In the genomic region with DNA sequence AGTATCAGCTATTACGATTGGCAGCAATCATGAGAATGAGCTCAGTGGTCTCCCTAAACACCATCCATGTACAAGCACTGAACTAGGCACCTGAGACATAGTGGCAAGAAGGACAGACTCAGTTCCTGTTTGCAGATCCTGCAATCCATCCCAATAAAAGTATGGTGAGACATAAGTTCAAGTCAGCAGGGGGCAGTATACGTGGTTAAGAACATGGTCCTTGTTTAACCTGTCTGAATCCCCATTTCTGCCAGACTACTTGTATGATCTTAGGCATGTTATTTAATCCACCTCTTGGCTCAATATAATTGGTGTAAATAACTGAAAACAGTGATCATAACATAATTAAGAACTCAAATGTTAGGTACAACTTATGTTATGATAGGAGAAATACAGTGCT, we compare ENCODE assay signal across 10 cellular contexts. TPM values are rescaled to one million over a fixed set of nuclear protein-coding genes. Genes with fewer than 3 reads are reported as not detected.
DNase-seq lines count a peak whose midpoint lies in the region; ATAC-seq, FAIRE-seq and TF ChIP-seq lines count a peak whose summit lies in the region.
"Had no signal": no experiment of that assay in that cellular context is flagged by ENCODE, and none has a peak within 500 bp of the region (broad histone marks: within the 10 kb centered on the region; RNA-seq: fewer than 3 reads in every experiment).

No MANE protein-coding gene starts in this region.

- H3K9me3 ChIP-seq in OCI-LY1 (ENCODE audit: low read length) (no peaks in the 10 kb centered on the region), stomach (peaks cover 0 to 7% (median 3%) of the 10 kb centered on the region in 4 donors)
- H3K9me3 ChIP-seq: neutrophil had no signal

- no peaks in the 10 kb centered on the region for H3F3A ChIP-seq in OCI-LY1 (ENCODE audit: insufficient read depth, low read length)

- H3K4me2 ChIP-seq in OCI-LY1 (ENCODE audit: low read length) = no peak overlapping the region

- POLR2A ChIA-PET in AG04449 (lab: Yijun Ruan, JAX) = no interaction called here

- no peak for ATAC-seq in left ventricle myocardium superior

- CTCF ChIA-PET in AG04449 (lab: Yijun Ruan, JAX) = interaction anchor here (1.0 to 2.4 kb wide), 5 partner anchors 10 to 42 kb away, joined by 3 to 11 read pairs (median 3); no protein-coding TSS in a partner anchor

- H3K4me1 ChIP-seq in OCI-LY1 (ENCODE audit: insufficient read depth, low read length, severe bottlenecking) = no peaks in the 10 kb centered on the region
- H3K4me1 ChIP-seq in stomach = no peaks in the 10 kb centered on the region

- H3K36me3 ChIP-seq in OCI-LY1 (ENCODE audit: insufficient read depth, low read length) (peaks cover 28% of the 10 kb centered on the region), stomach (peaks cover 4 to 25% (median 13%) of the 10 kb centered on the region in 4 donors)
- H3K36me3 ChIP-seq: neutrophil had no signal

- no peak for DNase-seq in AG04449 (ENCODE audit: low read depth, low spot score)
- DNase-seq in GM12892 (ENCODE audit: insufficient read length) = no peak
- DNase-seq in fibroblast of peridontal ligament (ENCODE audit: extremely low read depth) = peak; percentile 24
- no peak for DNase-seq in stomach
- DNase-seq in cerebellar nuclear complex (lab: John Stamatoyannopoulos, UW) = no peak
- no peak for DNase-seq in stimulated activated CD4-positive, alpha-beta T cell treated with anti-CD3 and anti-CD28 coated beads, Interleukin-12 subunit alpha, Interleukin-12 subunit beta, amount 100 ng/mL, for 4 hours
- no peak for DNase-seq in left ventricle myocardium superior
- DNase-seq: NCI-H1930 had no signal

- H2AFZ ChIP-seq in OCI-LY1 (ENCODE audit: low read length) = no peak overlapping the region

- H3K9ac ChIP-seq in OCI-LY1 (ENCODE audit: low read length) = no peak overlapping the region

- 79 to 91% (median 83%) methylated on average over 2 of the region's 2 CpGs for WGBS in stomach, 5 donors

- intact Hi-C loops in stomach (cut with DNase I; ENCODE audit: low total_unique reads) = no loop called here
- intact Hi-C loops in left ventricle myocardium superior (cut with micrococcal nuclease) = no loop called here

- H3K79me2 ChIP-seq in OCI-LY1 (ENCODE audit: insufficient read depth, low read length) = no peaks in the 10 kb centered on the region

- no peaks in the 10 kb centered on the region for H3K27me3 ChIP-seq in OCI-LY1 (ENCODE audit: insufficient read depth, low read length)
- no peaks in the 10 kb centered on the region for H3K27me3 ChIP-seq in stomach
- H3K27me3 ChIP-seq: neutrophil had no signal

- TF ChIP-seq CTCF in AG04449 (IDR thresholded peaks at IDR 0.05; ENCODE audit: insufficient read depth, low read length, missing control alignments) = peak; percentile 17
- peak; percentile 47; the same call in 1 of the 2 replicates for TF ChIP-seq CTCF in OCI-LY1 (IDR thresholded peaks at IDR 0.05; ENCODE audit: low read length)
- no peak for TF ChIP-seq CTCF in stomach (IDR thresholded peaks at IDR 0.05)

- H3K9me2 ChIP-seq in OCI-LY1 (ENCODE audit: low read depth, low read length) = no peaks in the 10 kb centered on the region

- H3K4me3 ChIP-seq in AG04449 (ENCODE audit: low read depth, low read length) (no peak overlapping the region), OCI-LY1 (ENCODE audit: low read depth, low read length, poor library complexity, severe bottlenecking) (no peak overlapping the region), stomach (no peak overlapping the region)

- FAIRE-seq in GM12892 (lab: Jason Lieb, UNC) = peak; percentile 9

- TF ChIP-seq POLR2A in GM12892 (IDR thresholded peaks at IDR 0.05; ENCODE audit: low read depth, low read length) = no peak
- no peak for TF ChIP-seq POLR2A in stomach (IDR thresholded peaks at IDR 0.05)

- no peak for TF ChIP-seq EP300 in stomach (IDR thresholded peaks at IDR 0.05)

- H4K20me1 ChIP-seq in OCI-LY1 (ENCODE audit: insufficient read depth, low read length) = no peaks in the 10 kb centered on the region

- no peak overlapping the region for H3K27ac ChIP-seq in OCI-LY1 (ENCODE audit: low read depth, low read length, poor library complexity, severe bottlenecking)
- no peak overlapping the region for H3K27ac ChIP-seq in stomach
- H3K27ac ChIP-seq: neutrophil had no signal

RNA-seq across cellular contexts. Expression of a gene that starts 33.2 kb away (rescaled TPM):
- 127 TPM for polyA plus RNA-seq in GM12892 (2012; ENCODE audit: missing spikeins)
- total RNA-seq in stomach (100 to 1,000 TPM in 4 of 5 donors, 10 to 100 TPM in 1; 84.3 to 320 (median 197) TPM), left ventricle myocardium superior (54.6 TPM)
- 10 to 100 TPM; 16.9 to 37.9 (median 24.1) TPM for polyA plus RNA-seq in stomach

RNA-seq across cellular contexts. Expression of a gene that starts 56.9 kb away (rescaled TPM):
- 9.7 TPM for polyA plus RNA-seq in GM12892 (2012; ENCODE audit: missing spikeins)
- 100 to 1,000 TPM in 1 of 5 donors, 10 to 100 TPM in 3, 1 to 10 TPM in 1; 9.4 to 235 (median 31.3) TPM for total RNA-seq in stomach
- 1 to 10 TPM; 2.6 to 5.3 (median 3.1) TPM for polyA plus RNA-seq in stomach
- 12.3 TPM for total RNA-seq in left ventricle myocardium superior

Comparison
In these comparisons a context has a peak if more than half of its experiments do, and no peak if none do; other contexts are left out.
1. CTCF ChIP-seq: peak in AG04449 (single experiment) and OCI-LY1 (single experiment); none in stomach (0 of 7).